In the genomic region with DNA sequence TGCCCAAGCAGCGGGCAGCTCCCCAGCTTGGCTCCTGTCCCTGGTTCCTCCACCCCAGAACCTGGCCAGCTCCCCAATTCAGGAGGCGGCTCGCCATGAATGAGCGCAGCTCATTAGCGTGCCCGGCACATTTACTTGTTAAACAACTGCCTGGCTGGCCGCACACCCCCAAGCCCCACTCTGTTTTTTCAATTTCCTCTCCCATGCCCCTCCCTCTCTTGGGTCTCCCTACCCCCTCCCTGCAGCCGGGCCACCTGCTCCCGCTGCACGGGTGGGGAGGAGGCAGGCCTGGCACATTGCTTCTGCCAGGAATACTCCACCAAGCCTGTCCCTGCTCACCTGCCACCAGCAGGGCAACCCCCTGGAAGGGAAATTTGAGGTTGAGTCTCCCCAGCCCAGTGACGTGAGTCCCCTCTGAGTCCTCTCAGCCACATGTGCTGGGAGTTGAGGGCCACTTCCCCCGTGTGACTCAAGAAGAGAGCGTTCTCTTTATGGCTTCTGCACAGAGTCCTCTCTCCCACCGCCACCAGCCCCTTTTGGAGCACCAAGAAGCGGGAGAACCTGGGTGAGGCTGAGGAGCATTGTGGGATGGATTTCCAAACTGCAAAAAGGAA, we compare ENCODE assay signal across 14 cellular contexts. TPM values are rescaled to one million over a fixed set of nuclear protein-coding genes. Genes with fewer than 3 reads are reported as not detected.
DNase-seq lines count a peak whose midpoint lies in the region; ATAC-seq and TF ChIP-seq lines count a peak whose summit lies in the region.
"Had no signal": no experiment of that assay in that cellular context is flagged by ENCODE, and none has a peak within 500 bp of the region (broad histone marks: within the 10 kb centered on the region; RNA-seq: fewer than 3 reads in every experiment).

No MANE protein-coding gene starts in this region.

- H3K9me3 Mint-ChIP-seq in type B pancreatic cell = no peaks in the 10 kb centered on the region
- H3K9me3 Mint-ChIP-seq: activated CD4-positive, alpha-beta memory T cell treated with anti-CD3 and anti-CD28 coated beads, Interleukin-2, amount 10 ng/mL, durations not matched to agents 7 days and 5 days; naive thymus-derived CD8-positive, alpha-beta T cell had no signal

- H3K27ac Mint-ChIP-seq in type B pancreatic cell = no peak overlapping the region
- H3K27ac Mint-ChIP-seq: activated CD4-positive, alpha-beta memory T cell treated with anti-CD3 and anti-CD28 coated beads, Interleukin-2, amount 10 ng/mL, durations not matched to agents 7 days and 5 days; B cell had no signal

- peaks cover 32% of the 10 kb centered on the region for H3K4me1 Mint-ChIP-seq in type B pancreatic cell (ENCODE audit: unreplicated experiment)

- intact Hi-C loops in head of caudate nucleus (cut with DNase I) = no loop called here

- no peak overlapping the region for H3K4me3 Mint-ChIP-seq in type B pancreatic cell
- H3K4me3 Mint-ChIP-seq: activated CD4-positive, alpha-beta memory T cell treated with anti-CD3 and anti-CD28 coated beads, Interleukin-2, amount 10 ng/mL, durations not matched to agents 7 days and 5 days; B cell had no signal

- ATAC-seq in HG03521 (IDR thresholded peaks at IDR 0.05; ENCODE audit: unreplicated experiment) = no peak
- ATAC-seq: heart right ventricle; HepG2; naive thymus-derived CD8-positive, alpha-beta T cell had no signal

- H3K36me3 Mint-ChIP-seq in type B pancreatic cell = peaks cover 1% of the 10 kb centered on the region

- TF ChIP-seq CTCF in type B pancreatic cell (conservative IDR thresholded peaks at IDR 0.05) = no peak

- peaks cover 66% of the 10 kb centered on the region for H3K27me3 Mint-ChIP-seq in type B pancreatic cell

- DNase-seq in DMS79 (lab: John Stamatoyannopoulos, UW) (peak; percentile 60), MV-4-11 (lab: John Stamatoyannopoulos, UW) (peak; percentile 35), NCI-H526 (lab: John Stamatoyannopoulos, UW) (peak; percentile 36 to 80), head of caudate nucleus (peak in 32 of 42 donors; percentile 32 to 78 (median 56)), type B pancreatic cell (ENCODE audit: extremely low spot score, unreplicated experiment) (no peak), amniotic stem cell (lab: John Stamatoyannopoulos, UW) (no peak), activated gamma-delta T cell (lab: John Stamatoyannopoulos, UW) (no peak)
- DNase-seq: activated CD4-positive, alpha-beta memory T cell treated with anti-CD3 and anti-CD28 coated beads, Interleukin-2, amount 10 ng/mL, durations not matched to agents 7 days and 5 days; heart right ventricle; naive thymus-derived CD8-positive, alpha-beta T cell; NCI-H446 had no signal

RNA-seq across cellular contexts. Expression of gene SLIT1, which starts 2.6 kb away (rescaled TPM):
- total RNA-seq in type B pancreatic cell (ENCODE audit: low replicate concordance) = 2.2 and 55.7 TPM in 2 replicates

Comparison
In these comparisons a context has a peak if more than half of its experiments do, and no peak if none do; other contexts are left out.
1. DNase-seq: peak in DMS79 (single experiment), MV-4-11 (single experiment), NCI-H526 (2 of 2) and head of caudate nucleus (32 of 42); none in type B pancreatic cell (single experiment), amniotic stem cell (single experiment) and activated gamma-delta T cell (single experiment).